Comparison of ENCODE assay signal across 2 cellular contexts in the genomic region with DNA sequence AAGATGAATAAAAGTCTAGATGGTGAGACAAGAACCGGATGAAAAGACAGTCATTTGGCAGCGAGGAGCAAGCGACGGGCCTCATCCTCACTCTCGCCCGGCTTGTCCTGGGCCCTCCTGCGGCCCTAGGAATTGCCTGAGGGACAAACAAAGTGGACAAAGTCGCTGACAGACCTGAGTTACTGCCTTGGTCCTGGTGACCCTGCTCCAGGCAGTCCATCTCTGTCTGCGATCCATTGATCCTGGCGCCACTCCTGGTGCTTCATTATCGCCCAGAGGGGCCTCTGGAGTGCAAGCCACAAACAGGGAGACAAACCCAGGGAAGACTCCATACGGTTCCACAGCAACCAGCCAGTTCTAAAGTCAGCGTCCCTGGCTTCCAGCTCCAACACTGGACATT.
TF ChIP-seq lines count a peak whose summit lies in the region.

No MANE protein-coding gene starts in this region.

TF ChIP-seq in H1, 55 proteins besides CTCF, POLR2A, EP300 and RAD21:
- TF ChIP-seq CBX8 (IDR thresholded peaks at IDR 0.05; ENCODE audit: borderline replicate concordance, low read depth, low read length) (no peak), TAF7 (optimal IDR thresholded peaks at IDR 0.05; ENCODE audit: borderline replicate concordance, low read depth, low read length) (no peak)

TF ChIP-seq in SK-N-SH treated with all-trans-retinoic acid at 6 μM for 48 hours, 23 proteins besides CTCF, POLR2A, EP300 and RAD21:
- TF ChIP-seq ZNF70 (CRISPR knock-in tag; IDR thresholded peaks at IDR 0.05) = no peak
- TF ChIP-seq CSDC2 (CRISPR knock-in tag; IDR thresholded peaks at IDR 0.05) = no peak
- no peak for TF ChIP-seq PPARA (CRISPR knock-in tag; IDR thresholded peaks at IDR 0.05; ENCODE audit: borderline replicate concordance)
- TF ChIP-seq TOX (CRISPR knock-in tag; IDR thresholded peaks at IDR 0.05; ENCODE audit: borderline replicate concordance) = no peak
- no peak for TF ChIP-seq RARB (CRISPR knock-in tag; IDR thresholded peaks at IDR 0.05)
- no peak for TF ChIP-seq ZFP30 (CRISPR knock-in tag; IDR thresholded peaks at IDR 0.05)
- no peak for TF ChIP-seq CSRNP3 (CRISPR knock-in tag; IDR thresholded peaks at IDR 0.05)
- TF ChIP-seq, protein P1, sequence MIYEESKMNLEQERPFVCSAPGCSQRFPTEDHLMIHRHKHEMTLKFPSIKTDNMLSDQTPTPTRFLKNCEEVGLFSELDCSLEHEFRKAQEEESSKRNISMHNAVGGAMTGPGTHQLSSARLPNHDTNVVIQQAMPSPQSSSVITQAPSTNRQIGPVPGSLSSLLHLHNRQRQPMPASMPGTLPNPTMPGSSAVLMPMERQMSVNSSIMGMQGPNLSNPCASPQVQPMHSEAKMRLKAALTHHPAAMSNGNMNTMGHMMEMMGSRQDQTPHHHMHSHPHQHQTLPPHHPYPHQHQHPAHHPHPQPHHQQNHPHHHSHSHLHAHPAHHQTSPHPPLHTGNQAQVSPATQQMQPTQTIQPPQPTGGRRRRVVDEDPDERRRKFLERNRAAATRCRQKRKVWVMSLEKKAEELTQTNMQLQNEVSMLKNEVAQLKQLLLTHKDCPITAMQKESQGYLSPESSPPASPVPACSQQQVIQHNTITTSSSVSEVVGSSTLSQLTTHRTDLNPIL (CRISPR knock-in tag; IDR thresholded peaks at IDR 0.05; ENCODE audit: low read depth) = no peak
- no peak for TF ChIP-seq TCF4 (CRISPR knock-in tag; IDR thresholded peaks at IDR 0.05; ENCODE audit: borderline replicate concordance)
- no peak for TF ChIP-seq SNAI2 (CRISPR knock-in tag; IDR thresholded peaks at IDR 0.05)
- no peak for TF ChIP-seq ZNF565 (CRISPR knock-in tag; conservative IDR thresholded peaks at IDR 0.05; ENCODE audit: low read depth)
- TF ChIP-seq ESRRG (CRISPR knock-in tag; IDR thresholded peaks at IDR 0.05) = no peak
- no peak for TF ChIP-seq ARNTL (CRISPR knock-in tag; IDR thresholded peaks at IDR 0.05; ENCODE audit: borderline replicate concordance, low read depth)
- no peak for TF ChIP-seq PATZ1 (CRISPR knock-in tag; IDR thresholded peaks at IDR 0.05; ENCODE audit: borderline replicate concordance)
- no peak for TF ChIP-seq ISL1 (CRISPR knock-in tag; IDR thresholded peaks at IDR 0.05)
- TF ChIP-seq, protein P2, sequence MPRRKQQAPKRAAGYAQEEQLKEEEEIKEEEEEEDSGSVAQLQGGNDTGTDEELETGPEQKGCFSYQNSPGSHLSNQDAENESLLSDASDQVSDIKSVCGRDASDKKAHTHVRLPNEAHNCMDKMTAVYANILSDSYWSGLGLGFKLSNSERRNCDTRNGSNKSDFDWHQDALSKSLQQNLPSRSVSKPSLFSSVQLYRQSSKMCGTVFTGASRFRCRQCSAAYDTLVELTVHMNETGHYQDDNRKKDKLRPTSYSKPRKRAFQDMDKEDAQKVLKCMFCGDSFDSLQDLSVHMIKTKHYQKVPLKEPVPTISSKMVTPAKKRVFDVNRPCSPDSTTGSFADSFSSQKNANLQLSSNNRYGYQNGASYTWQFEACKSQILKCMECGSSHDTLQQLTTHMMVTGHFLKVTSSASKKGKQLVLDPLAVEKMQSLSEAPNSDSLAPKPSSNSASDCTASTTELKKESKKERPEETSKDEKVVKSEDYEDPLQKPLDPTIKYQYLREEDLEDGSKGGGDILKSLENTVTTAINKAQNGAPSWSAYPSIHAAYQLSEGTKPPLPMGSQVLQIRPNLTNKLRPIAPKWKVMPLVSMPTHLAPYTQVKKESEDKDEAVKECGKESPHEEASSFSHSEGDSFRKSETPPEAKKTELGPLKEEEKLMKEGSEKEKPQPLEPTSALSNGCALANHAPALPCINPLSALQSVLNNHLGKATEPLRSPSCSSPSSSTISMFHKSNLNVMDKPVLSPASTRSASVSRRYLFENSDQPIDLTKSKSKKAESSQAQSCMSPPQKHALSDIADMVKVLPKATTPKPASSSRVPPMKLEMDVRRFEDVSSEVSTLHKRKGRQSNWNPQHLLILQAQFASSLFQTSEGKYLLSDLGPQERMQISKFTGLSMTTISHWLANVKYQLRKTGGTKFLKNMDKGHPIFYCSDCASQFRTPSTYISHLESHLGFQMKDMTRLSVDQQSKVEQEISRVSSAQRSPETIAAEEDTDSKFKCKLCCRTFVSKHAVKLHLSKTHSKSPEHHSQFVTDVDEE (CRISPR knock-in tag; IDR thresholded peaks at IDR 0.05) = no peak
- TF ChIP-seq, protein P3, sequence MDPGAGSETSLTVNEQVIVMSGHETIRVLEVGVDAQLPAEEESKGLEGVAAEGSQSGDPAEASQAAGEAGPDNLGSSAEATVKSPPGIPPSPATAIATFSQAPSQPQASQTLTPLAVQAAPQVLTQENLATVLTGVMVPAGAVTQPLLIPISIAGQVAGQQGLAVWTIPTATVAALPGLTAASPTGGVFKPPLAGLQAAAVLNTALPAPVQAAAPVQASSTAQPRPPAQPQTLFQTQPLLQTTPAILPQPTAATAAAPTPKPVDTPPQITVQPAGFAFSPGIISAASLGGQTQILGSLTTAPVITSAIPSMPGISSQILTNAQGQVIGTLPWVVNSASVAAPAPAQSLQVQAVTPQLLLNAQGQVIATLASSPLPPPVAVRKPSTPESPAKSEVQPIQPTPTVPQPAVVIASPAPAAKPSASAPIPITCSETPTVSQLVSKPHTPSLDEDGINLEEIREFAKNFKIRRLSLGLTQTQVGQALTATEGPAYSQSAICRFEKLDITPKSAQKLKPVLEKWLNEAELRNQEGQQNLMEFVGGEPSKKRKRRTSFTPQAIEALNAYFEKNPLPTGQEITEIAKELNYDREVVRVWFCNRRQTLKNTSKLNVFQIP (CRISPR knock-in tag; IDR thresholded peaks at IDR 0.05; ENCODE audit: borderline replicate concordance, low read depth) = no peak
- no peak for TF ChIP-seq ZNF8 (CRISPR knock-in tag; IDR thresholded peaks at IDR 0.05)
- TF ChIP-seq ZFP3 (CRISPR knock-in tag; IDR thresholded peaks at IDR 0.05) = no peak
- no peak for TF ChIP-seq OSR1 (CRISPR knock-in tag; IDR thresholded peaks at IDR 0.05)
